In the genomic region with DNA sequence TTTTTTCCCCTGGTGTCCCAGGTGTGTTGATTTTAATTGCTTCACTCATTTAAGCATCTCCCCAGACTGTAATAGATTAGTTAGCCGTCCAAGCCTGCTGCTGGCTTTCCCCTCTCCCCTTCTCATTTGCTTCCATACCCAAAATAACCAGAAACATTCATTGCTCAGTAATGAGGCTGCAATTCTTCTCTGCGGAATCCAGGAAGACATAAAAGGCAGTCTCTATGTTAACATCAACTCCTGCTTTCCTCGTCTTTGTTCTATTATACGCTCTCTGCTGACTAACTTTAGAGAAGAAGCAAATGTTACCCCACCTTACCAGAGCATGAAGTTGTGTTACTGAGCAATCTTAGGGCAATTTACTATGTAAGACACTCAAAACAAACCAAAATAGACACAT, we compare ENCODE assay signal across 19 cellular contexts. TPM values are rescaled to one million over a fixed set of nuclear protein-coding genes. Genes with fewer than 3 reads are reported as not detected.
DNase-seq lines count a peak whose midpoint lies in the region; TF ChIP-seq lines count a peak whose summit lies in the region.
"Had no signal": no experiment of that assay in that cellular context is flagged by ENCODE, and none has a peak within 500 bp of the region (broad histone marks: within the 10 kb centered on the region; RNA-seq: fewer than 3 reads in every experiment).

No MANE protein-coding gene starts in this region.

- no peak overlapping the region for H2BK12ac ChIP-seq in mesenchymal stem cell (ENCODE audit: low read length in 2 of 2)

- H3K9ac ChIP-seq in mesenchymal stem cell (ENCODE audit: low read length), result peak overlapping the region; percentile 25

- H3K14ac ChIP-seq in mesenchymal stem cell (ENCODE audit: low read length in 2 of 2), result no peak overlapping the region

- no peak overlapping the region for H3K4me3 Mint-ChIP-seq in mesothelial cell of epicardium
- H3K4me3 Mint-ChIP-seq: CD4-positive, CD25-positive, alpha-beta regulatory T cell had no signal

- WGBS in mesenchymal stem cell, result 85% methylated on average over 4 of the region's 4 CpGs
- 91% methylated on average over 4 of the region's 4 CpGs for WGBS in sigmoid colon, 2 donors

- H2BK5ac ChIP-seq in mesenchymal stem cell (ENCODE audit: low read depth, low read length, poor library complexity, severe bottlenecking), result no peak overlapping the region

- no peak overlapping the region for H4K8ac ChIP-seq in mesenchymal stem cell (ENCODE audit: low read length)

- no peak overlapping the region for H3K23ac ChIP-seq in mesenchymal stem cell (ENCODE audit: low read length in 2 of 2)

- no peaks in the 10 kb centered on the region for H3K79me1 ChIP-seq in mesenchymal stem cell (replicated peaks; ENCODE audit: low read length, poor library complexity, severe bottlenecking)

- DNase-seq in NCI-H1105 treated with DMSO at 0.1 percent for 48 hours (lab: John Stamatoyannopoulos, UW) (peak; percentile 63), NCI-H748 treated with DMSO at 0.1 percent for 48 hours (lab: John Stamatoyannopoulos, UW) (peak; percentile 61), mesenchymal stem cell (no peak), sigmoid colon (no peak), DMS53 (lab: John Stamatoyannopoulos, UW) (no peak), mesothelial cell of epicardium (ENCODE audit: low spot score in 2 of 2, unreplicated experiment in 2 of 2) (no peak), NCI-H1048 (lab: John Stamatoyannopoulos, UW) (no peak), WERI-Rb-1 (no peak)
- DNase-seq: ACHN; AML-193; Caco-2; CD4-positive, CD25-positive, alpha-beta regulatory T cell; DMS79; NCI-H1694 treated with DMSO at 0.1 percent for 48 hours; NCI-H446; NCI-H774; PC-9; SJCRH30; SW 1271 had no signal

- no peak for TF ChIP-seq POLR2A in sigmoid colon (IDR thresholded peaks at IDR 0.05)

- intact Hi-C loops in sigmoid colon (cut with DNase I), result no loop called here

- H3K27ac Mint-ChIP-seq in mesothelial cell of epicardium, result no peak overlapping the region
- H3K27ac Mint-ChIP-seq: CD4-positive, CD25-positive, alpha-beta regulatory T cell had no signal

- H2BK15ac ChIP-seq in mesenchymal stem cell (ENCODE audit: low read depth, poor library complexity, severe bottlenecking), result no peak overlapping the region

- no peak overlapping the region for H3K27ac ChIP-seq in mesenchymal stem cell (ENCODE audit: low read length, poor library complexity, severe bottlenecking)
- peak overlapping the region; percentile 61 to 83 (median 74) for H3K27ac ChIP-seq in sigmoid colon
- H3K27ac ChIP-seq in WERI-Rb-1, result no peak overlapping the region
- H3K27ac ChIP-seq: PC-9, SJCRH30 had no signal

- no peaks in the 10 kb centered on the region for H3K27me3 Mint-ChIP-seq in mesothelial cell of epicardium (ENCODE audit: low read depth)

- H3K4me2 ChIP-seq in mesenchymal stem cell (ENCODE audit: low read length, poor library complexity, severe bottlenecking), result no peak overlapping the region
- H3K4me2 ChIP-seq: PC-9 had no signal

- TF ChIP-seq EP300 in sigmoid colon (IDR thresholded peaks at IDR 0.05), result no peak

- H3K4me3 ChIP-seq in mesenchymal stem cell (ENCODE audit: insufficient read depth in 1 of 2, low read depth in 1 of 2, low read length in 2 of 2), result no peak overlapping the region
- peak overlapping the region in 1 of 4 donors; percentile 16 for H3K4me3 ChIP-seq in sigmoid colon
- no peak overlapping the region for H3K4me3 ChIP-seq in WERI-Rb-1 (ENCODE audit: low read depth, low read length)
- H3K4me3 ChIP-seq: PC-9, SJCRH30 had no signal

- H3K9me3 Mint-ChIP-seq in mesothelial cell of epicardium, result peaks cover 4% of the 10 kb centered on the region

- no peak overlapping the region for H2BK120ac ChIP-seq in mesenchymal stem cell (ENCODE audit: low read depth, low read length)

- H3K18ac ChIP-seq in mesenchymal stem cell (ENCODE audit: low read depth in 1 of 2, low read length in 2 of 2), result no peak overlapping the region

- TF ChIP-seq CTCF in sigmoid colon (IDR thresholded peaks at IDR 0.05), result no peak
- no peak for TF ChIP-seq CTCF in mesothelial cell of epicardium (IDR thresholded peaks at IDR 0.05; ENCODE audit: unreplicated experiment)
- TF ChIP-seq CTCF in WERI-Rb-1 (IDR thresholded peaks at IDR 0.05; ENCODE audit: low read depth, low read length), result no peak

- no peaks in the 10 kb centered on the region for H3K4me1 ChIP-seq in mesenchymal stem cell (ENCODE audit: control insufficient read depth, insufficient read depth, low read depth, low read length)
- peaks cover 0 to 28% (median 27%) of the 10 kb centered on the region in 4 donors for H3K4me1 ChIP-seq in sigmoid colon
- H3K4me1 ChIP-seq: Caco-2, SJCRH30 had no signal

- H4K91ac ChIP-seq in mesenchymal stem cell (ENCODE audit: low read length), result no peak overlapping the region

- H3K27me3 ChIP-seq in mesenchymal stem cell (ENCODE audit: control insufficient read depth in 1 of 2, insufficient read depth in 1 of 2, low read length in 2 of 2), result no peaks in the 10 kb centered on the region
- no peaks in the 10 kb centered on the region for H3K27me3 ChIP-seq in sigmoid colon
- H3K27me3 ChIP-seq in WERI-Rb-1 (ENCODE audit: insufficient read depth, low read depth, severe bottlenecking), result no peaks in the 10 kb centered on the region
- H3K27me3 ChIP-seq: SJCRH30 had no signal

- H2AK5ac ChIP-seq in mesenchymal stem cell (ENCODE audit: low read length, severe bottlenecking), result no peak overlapping the region

- no peaks in the 10 kb centered on the region for H3K9me3 ChIP-seq in mesenchymal stem cell (ENCODE audit: control insufficient read depth, low read length)
- H3K9me3 ChIP-seq in sigmoid colon, result no peaks in the 10 kb centered on the region
- H3K9me3 ChIP-seq in WERI-Rb-1 (ENCODE audit: severe bottlenecking), result no peaks in the 10 kb centered on the region
- H3K9me3 ChIP-seq: Caco-2, SJCRH30 had no signal

- H2AFZ ChIP-seq in mesenchymal stem cell (ENCODE audit: low read depth, low read length), result no peak overlapping the region
- H2AFZ ChIP-seq: PC-9 had no signal

- peaks cover 20% of the 10 kb centered on the region for H3K4me1 Mint-ChIP-seq in mesothelial cell of epicardium

- no peaks in the 10 kb centered on the region for H3K36me3 Mint-ChIP-seq in mesothelial cell of epicardium

- no peak overlapping the region for H3K4ac ChIP-seq in mesenchymal stem cell (ENCODE audit: low read depth in 1 of 2, low read length in 2 of 2)

- H3K36me3 ChIP-seq in mesenchymal stem cell (ENCODE audit: control insufficient read depth in 1 of 2, insufficient read depth in 2 of 2, low read depth in 1 of 2, low read length in 2 of 2) (no peaks in the 10 kb centered on the region), sigmoid colon (no peaks in the 10 kb centered on the region), WERI-Rb-1 (no peaks in the 10 kb centered on the region)
- H3K36me3 ChIP-seq: SJCRH30 had no signal

RNA-seq across cellular contexts. Expression of a gene that starts 38.0 kb away (rescaled TPM):
- 0.32 TPM for polyA plus RNA-seq in mesenchymal stem cell (2013, experiment 1 of 2)
- 0.34 TPM for polyA plus RNA-seq in mesenchymal stem cell (2013, experiment 2 of 2)
- total RNA-seq in sigmoid colon (1 to 10 TPM; 2.6 to 5.8 (median 4.5) TPM), mesothelial cell of epicardium (0.42 to 0.47 TPM (median 0.44 TPM) in 3 replicates)
- polyA plus RNA-seq in sigmoid colon, result under 1 TPM in 2 of 3 donors, not detected in 1; 0.55 to 0.60 TPM
- total RNA-seq: Caco-2; CD4-positive, CD25-positive, alpha-beta regulatory T cell; PC-9; SJCRH30 had no signal

Comparison
In these comparisons a context has a peak if more than half of its experiments do, and no peak if none do; other contexts are left out.
1. DNase-seq: peak in NCI-H1105 treated with DMSO at 0.1 percent for 48 hours (single experiment) and NCI-H748 treated with DMSO at 0.1 percent for 48 hours (single experiment); none in mesenchymal stem cell (single experiment), sigmoid colon (single experiment), DMS53 (single experiment), mesothelial cell of epicardium (0 of 2), NCI-H1048 (single experiment) and WERI-Rb-1 (single experiment).
2. H3K27ac ChIP-seq: peak in sigmoid colon (4 of 4); none in mesenchymal stem cell (single experiment) and WERI-Rb-1 (single experiment).